In the genomic region with DNA sequence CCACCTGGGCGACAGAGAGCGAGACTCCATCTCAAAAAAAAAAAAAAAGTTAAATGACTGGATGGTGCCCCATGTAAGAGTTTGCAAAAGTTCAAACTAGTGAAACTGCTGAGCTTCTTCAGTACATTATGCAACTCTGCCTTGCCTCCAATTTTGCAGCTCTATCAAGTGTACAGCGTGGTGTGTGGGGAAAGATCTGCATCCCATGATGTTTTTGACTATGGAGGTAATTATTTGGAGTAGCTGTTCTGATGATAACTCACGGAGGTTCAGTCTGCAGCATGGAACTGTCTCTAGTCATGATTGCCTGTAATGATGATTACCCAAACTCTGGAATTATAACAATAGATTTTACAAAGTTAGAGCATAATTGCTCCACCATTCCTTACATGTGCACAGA, we compare ENCODE assay signal across 19 cellular contexts.
"Had no signal": no experiment of that assay in that cellular context is flagged by ENCODE, and none has a peak within 500 bp of the region (broad histone marks: within the 10 kb centered on the region; RNA-seq: fewer than 3 reads in every experiment).

No MANE protein-coding gene starts in this region.

- H3K9me3 Mint-ChIP-seq: activated naive CD4-positive, alpha-beta T cell treated with anti-CD3 and anti-CD28 coated beads, Interleukin-2, amount 10 ng/mL, durations not matched to agents 7 days and 5 days; effector memory CD8-positive, alpha-beta T cell; stimulated activated naive CD8-positive, alpha-beta T cell treated with anti-CD3 and anti-CD28 coated beads, Interleukin-15, amount 100 ng/mL, for 72 hours had no signal

- H3K36me3 ChIP-seq: left ventricle myocardium inferior, prostate gland, right lobe of liver, suprapubic skin had no signal

- H3K27ac Mint-ChIP-seq: activated naive CD4-positive, alpha-beta T cell treated with anti-CD3 and anti-CD28 coated beads, Interleukin-2, amount 10 ng/mL, durations not matched to agents 7 days and 5 days had no signal

- H3K4me3 Mint-ChIP-seq: activated naive CD4-positive, alpha-beta T cell treated with anti-CD3 and anti-CD28 coated beads, Interleukin-2, amount 10 ng/mL, durations not matched to agents 7 days and 5 days; effector memory CD8-positive, alpha-beta T cell; stimulated activated naive CD8-positive, alpha-beta T cell treated with anti-CD3 and anti-CD28 coated beads, Interleukin-15, amount 100 ng/mL, for 72 hours had no signal

- FAIRE-seq: small intestine had no signal

- H3K27me3 ChIP-seq: foreskin keratinocyte, right lobe of liver, suprapubic skin had no signal

- H3K27me3 Mint-ChIP-seq: activated naive CD4-positive, alpha-beta T cell treated with anti-CD3 and anti-CD28 coated beads, Interleukin-2, amount 10 ng/mL, durations not matched to agents 7 days and 5 days; effector memory CD8-positive, alpha-beta T cell; stimulated activated naive CD8-positive, alpha-beta T cell treated with anti-CD3 and anti-CD28 coated beads, Interleukin-15, amount 100 ng/mL, for 72 hours had no signal

- H3K4me1 ChIP-seq: foreskin keratinocyte, prostate gland, suprapubic skin had no signal

- H3K27ac ChIP-seq: foreskin keratinocyte, left ventricle myocardium inferior, prostate gland, right lobe of liver, suprapubic skin had no signal

- H3K9me3 ChIP-seq: left ventricle myocardium inferior, prostate gland, right lobe of liver, suprapubic skin had no signal

- H3K4me3 ChIP-seq: left ventricle myocardium inferior, prostate gland, right lobe of liver, suprapubic skin had no signal

- ATAC-seq: activated CD4-positive, CD25-positive, alpha-beta regulatory T cell treated with anti-CD3 and anti-CD28 coated beads, Interleukin-2, amount 50 U/mL, for 24 hours; effector memory CD8-positive, alpha-beta T cell; foreskin keratinocyte; right lobe of liver; stimulated activated naive CD8-positive, alpha-beta T cell treated with anti-CD3 and anti-CD28 coated beads, Interleukin-15, amount 100 ng/mL, for 72 hours had no signal

- DNase-seq: activated CD8-positive, alpha-beta memory T cell treated with anti-CD3 and anti-CD28 coated beads for 24 hours; activated CD8-positive, alpha-beta memory T cell treated with anti-CD3 and anti-CD28 coated beads, Interleukin-2, amount 50 U/mL, for 48 hours; activated effector memory CD4-positive, alpha-beta T cell treated with Interleukin-2 at 50 U/mL for 16 hours; activated naive CD4-positive, alpha-beta T cell treated with anti-CD3 and anti-CD28 coated beads, Interleukin-2, amount 10 ng/mL, durations not matched to agents 7 days and 5 days; activated T-cell treated with anti-CD3 and anti-CD28 coated beads, Interleukin-2, amount 50 U/mL, for 48 hours; amniotic stem cell; effector memory CD8-positive, alpha-beta T cell; foreskin keratinocyte; left ventricle myocardium inferior; mammary epithelial cell; right lobe of liver; small intestine; stimulated activated CD4-positive, alpha-beta T cell treated with anti-CD3 and anti-CD28 coated beads, Interleukin-15, amount 100 ng/mL, for 24 hours; stimulated activated CD4-positive, alpha-beta T cell treated with anti-CD3 and anti-CD28 coated beads, Interleukin-2, amount 100 ng/mL, for 48 hours; stimulated activated naive CD8-positive, alpha-beta T cell treated with anti-CD3 and anti-CD28 coated beads, Interleukin-15, amount 100 ng/mL, for 72 hours; trophoblast cell had no signal
